Comparison of ENCODE assay signal across 18 cellular contexts in genomic region chr6:71072508-71072907, GRCh38.
DNase-seq lines count a peak whose midpoint lies in the region; FAIRE-seq and TF ChIP-seq lines count a peak whose summit lies in the region.
"Had no signal": no experiment of that assay in that cellular context is flagged by ENCODE, and none has a peak within 500 bp of the region (broad histone marks: within the 10 kb centered on the region; RNA-seq: fewer than 3 reads in every experiment).

No MANE protein-coding gene starts in this region.

- H3K4me2 ChIP-seq in GM23248 (ENCODE audit: unreplicated experiment) (no peak overlapping the region), fibroblast of lung (ENCODE audit: extremely low read depth, insufficient read depth, low read length) (no peak overlapping the region)

- H3K9ac ChIP-seq in GM23248, result no peak overlapping the region
- no peak overlapping the region for H3K9ac ChIP-seq in fibroblast of lung (ENCODE audit: insufficient read depth, low read length)

- H3F3A ChIP-seq in GM23248 (ENCODE audit: insufficient read depth), result no peaks in the 10 kb centered on the region

- no peak overlapping the region for H3K4me3 ChIP-seq in GM23248
- no peak overlapping the region for H3K4me3 ChIP-seq in fibroblast of lung (replicated peaks in 1 of 4; ENCODE audit: control extremely low read depth in 1 of 4, insufficient read depth in 1 of 4, low read depth in 3 of 4, low read length in 4 of 4)
- H3K4me3 ChIP-seq: body of pancreas, mucosa of descending colon, ovary, thyroid gland had no signal

- WGBS in GM23248 (ENCODE audit: low coverage in 1 of 2, low lambda C conversion rate in 2 of 2, missing lambda C conversion rate in 2 of 2), 2 experiments, result 57 to 59% methylated on average over 3 of the region's 3 CpGs

- peak; percentile 19 for DNase-seq in GM23248
- peak; percentile 22 for DNase-seq in NCI-H524 treated with DMSO at 0.1 percent for 48 hours (lab: John Stamatoyannopoulos, UW)
- peak; percentile 42 to 48 for DNase-seq in fibroblast of lung (ENCODE audit: low read depth in 2 of 2)
- peak; percentile 54 for DNase-seq in non-pigmented ciliary epithelial cell (ENCODE audit: low read depth)
- no peak for DNase-seq in H54 (ENCODE audit: insufficient read length, low spot score)
- no peak for DNase-seq in T1000 (lab: John Stamatoyannopoulos, UW)
- no peak for DNase-seq in DMS153 treated with DMSO at 0.1 percent for 48 hours (lab: John Stamatoyannopoulos, UW; ENCODE audit: unreplicated experiment)
- DNase-seq in pons (ENCODE audit: low spot score), result no peak
- DNase-seq: activated CD4-positive, alpha-beta T cell treated with anti-CD3 and anti-CD28 coated beads for 4 hours; activated naive CD4-positive, alpha-beta T cell; body of pancreas; dermis blood vessel endothelial cell; mucosa of descending colon; NCI-H187; NCI-H510A; ovary; thyroid gland had no signal

- H4K20me1 ChIP-seq in GM23248 (ENCODE audit: insufficient read depth) (no peaks in the 10 kb centered on the region), fibroblast of lung (ENCODE audit: control insufficient read depth, extremely low read depth, insufficient read depth, low read length) (no peaks in the 10 kb centered on the region)

- H3K9me3 ChIP-seq in GM23248 (ENCODE audit: low read depth), result no peaks in the 10 kb centered on the region
- H3K9me3 ChIP-seq in fibroblast of lung (ENCODE audit: control insufficient read depth, insufficient read depth, low read depth, low read length), result no peaks in the 10 kb centered on the region
- H3K9me3 ChIP-seq: body of pancreas, mucosa of descending colon, ovary, thyroid gland had no signal

- no peaks in the 10 kb centered on the region for H3K9me2 ChIP-seq in GM23248 (ENCODE audit: insufficient read depth)

- no peak overlapping the region for H2AFZ ChIP-seq in GM23248
- H2AFZ ChIP-seq in fibroblast of lung (ENCODE audit: low read length), result no peak overlapping the region

- H3K27me3 ChIP-seq in GM23248 (replicated peaks; ENCODE audit: insufficient read depth) (peaks cover 8% of the 10 kb centered on the region; the same call in 1 of the 2 replicates), fibroblast of lung (ENCODE audit: control insufficient read depth, insufficient read depth, low read length) (no peaks in the 10 kb centered on the region)
- H3K27me3 ChIP-seq: body of pancreas, ovary, thyroid gland had no signal

- H3K36me3 ChIP-seq in GM23248 (ENCODE audit: low read depth), result no peaks in the 10 kb centered on the region
- H3K36me3 ChIP-seq in fibroblast of lung (ENCODE audit: control insufficient read depth, insufficient read depth, low read length), result no peaks in the 10 kb centered on the region
- H3K36me3 ChIP-seq: ovary, thyroid gland had no signal

- no peak overlapping the region for H3K27ac ChIP-seq in GM23248
- H3K27ac ChIP-seq in fibroblast of lung (ENCODE audit: insufficient read depth, low read length), result no peak overlapping the region
- H3K27ac ChIP-seq: body of pancreas, ovary, thyroid gland had no signal

- FAIRE-seq in H54 (lab: Jason Lieb, UNC), result no peak
- FAIRE-seq: HepG2 had no signal

- TF ChIP-seq CTCF in fibroblast of lung (conservative IDR thresholded peaks at IDR 0.05 in 1 of 2, IDR thresholded peaks at IDR 0.05 in 1 of 2; ENCODE audit: low read depth in 1 of 2, low read length in 2 of 2), result no peak

- in situ Hi-C loops in GM23248 (cut with MboI), result no loop called here

- TF ChIP-seq POLR2A in H54 (IDR thresholded peaks at IDR 0.05; ENCODE audit: low read depth, low read length), result no peak

- H3K79me2 ChIP-seq in GM23248 (ENCODE audit: insufficient read depth), result no peaks in the 10 kb centered on the region
- no peaks in the 10 kb centered on the region for H3K79me2 ChIP-seq in fibroblast of lung (ENCODE audit: control insufficient read depth, insufficient read depth, low read length)

- no peaks in the 10 kb centered on the region for H3K4me1 ChIP-seq in GM23248 (ENCODE audit: insufficient read depth)
- no peaks in the 10 kb centered on the region for H3K4me1 ChIP-seq in fibroblast of lung (ENCODE audit: control insufficient read depth, extremely low read depth, insufficient read depth, low read length)
- H3K4me1 ChIP-seq: body of pancreas, thyroid gland had no signal

Comparison
In these comparisons a context has a peak if more than half of its experiments do, and no peak if none do; other contexts are left out.
1. DNase-seq: peak in GM23248 (single experiment), NCI-H524 treated with DMSO at 0.1 percent for 48 hours (single experiment), fibroblast of lung (2 of 2) and non-pigmented ciliary epithelial cell (single experiment); none in H54 (single experiment), T1000 (single experiment), DMS153 treated with DMSO at 0.1 percent for 48 hours (single experiment) and pons (single experiment).